ENCODE assay signal across 24 cellular contexts in the genomic region with DNA sequence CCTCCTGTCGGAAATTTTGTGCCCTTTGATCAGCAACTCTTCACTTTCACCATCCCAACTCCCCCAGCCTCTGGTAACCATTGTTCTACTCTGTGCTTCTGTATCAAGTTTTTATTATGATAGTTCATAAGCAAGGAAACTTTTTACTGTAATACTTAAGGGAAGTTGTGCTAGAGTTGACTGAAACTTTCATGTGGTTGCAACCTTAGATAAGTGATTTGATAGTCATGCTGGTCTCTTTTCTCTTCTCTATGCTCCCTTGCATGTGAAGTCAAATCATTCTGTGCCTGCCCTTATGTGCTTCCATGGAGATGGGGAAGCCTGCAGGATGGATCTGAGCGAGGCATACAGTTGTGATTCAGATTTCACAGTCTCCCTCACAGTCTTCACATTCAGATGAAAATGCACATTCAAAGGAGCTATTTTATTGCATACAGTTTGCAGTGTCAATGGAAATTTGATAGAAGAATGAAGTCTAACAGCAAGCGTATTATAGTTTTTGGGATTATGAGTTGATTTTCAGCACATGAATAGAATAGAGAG.
"Had no signal": no experiment of that assay in that cellular context is flagged by ENCODE, and none has a peak within 500 bp of the region (broad histone marks: within the 10 kb centered on the region; RNA-seq: fewer than 3 reads in every experiment).

No MANE protein-coding gene starts in this region.

- H3K9me3 ChIP-seq: left ventricle myocardium inferior, pancreas, prostate gland, suprapubic skin, thoracic aorta, tibial artery, vagina had no signal

- H3K36me3 ChIP-seq: left ventricle myocardium inferior, pancreas, prostate gland, suprapubic skin, thoracic aorta, tibial artery, vagina had no signal

- DNase-seq: islet precursor cell; left ventricle myocardium inferior; mesendoderm; naive B cell; natural killer cell; nephron progenitor cell; nucleus accumbens; pancreas; posterior cingulate gyrus; retina; right cardiac atrium; stimulated activated CD4-positive, alpha-beta T cell treated with anti-CD3 and anti-CD28 coated beads, Interleukin-12 subunit alpha, Interleukin-12 subunit beta, amount 100 ng/mL, for 4 hours; stimulated activated CD4-positive, alpha-beta T cell treated with anti-CD3 and anti-CD28 coated beads, Interleukin-15, amount 100 ng/mL, for 24 hours; stimulated activated CD4-positive, alpha-beta T cell treated with anti-CD3 and anti-CD28 coated beads, Interleukin-2, amount 100 ng/mL, for 24 hours; stimulated activated CD4-positive, alpha-beta T cell treated with anti-CD3 and anti-CD28 coated beads, Interleukin-4, amount 100 ng/mL, for 1 hour; stimulated activated naive CD4-positive, alpha-beta T cell; tibial artery had no signal

- H3K4me2 ChIP-seq: hepatocyte had no signal

- H3K4me1 ChIP-seq: left ventricle myocardium inferior, pancreas, prostate gland, suprapubic skin, tibial artery, vagina had no signal

- H3K27ac ChIP-seq: hepatocyte, left ventricle myocardium inferior, pancreas, prostate gland, skin epidermis, suprapubic skin, thoracic aorta, tibial artery, vagina had no signal

- H3K27me3 ChIP-seq: hepatocyte, pancreas, suprapubic skin, tibial artery, vagina had no signal

- H2AFZ ChIP-seq: hepatocyte had no signal

- H3K4me3 ChIP-seq: hepatocyte, left ventricle myocardium inferior, lung, pancreas, prostate gland, skin epidermis, suprapubic skin, thoracic aorta, tibial artery, vagina had no signal
